ENCODE assay signal across 17 cellular contexts in genomic region chr16:80151706-80152073, GRCh38.
DNase-seq lines count a peak whose midpoint lies in the region; ATAC-seq, FAIRE-seq and TF ChIP-seq lines count a peak whose summit lies in the region.
"Had no signal": no experiment of that assay in that cellular context is flagged by ENCODE, and none has a peak within 500 bp of the region (broad histone marks: within the 10 kb centered on the region; RNA-seq: fewer than 3 reads in every experiment).

No MANE protein-coding gene starts in this region.

- H3K27ac ChIP-seq in right atrium auricular region (no peak overlapping the region), RWPE2 (ENCODE audit: poor library complexity, severe bottlenecking) (peak overlapping the region; percentile 33), layer of hippocampus (ENCODE audit: low read depth, low read length) (peak overlapping the region; percentile 16), small intestine (ENCODE audit: low read depth in 1 of 2, low read length in 1 of 2) (no peak overlapping the region)
- H3K27ac ChIP-seq: KMS-11 had no signal

- no peak for FAIRE-seq in small intestine (lab: Jason Lieb, UNC)
- FAIRE-seq: A204.1 had no signal

- no peak for DNase-seq in Right ventricle myocardium superior
- DNase-seq in right atrium auricular region (ENCODE audit: low spot score): no peak
- no peak for DNase-seq in RWPE2 (ENCODE audit: low spot score)
- peak; percentile 81 for DNase-seq in small intestine
- DNase-seq in NOMO-1 treated with dmso at 0.1 percent for 144 hours (lab: John Stamatoyannopoulos, UW; ENCODE audit: unreplicated experiment): no peak
- no peak for DNase-seq in MV-4-11 (lab: John Stamatoyannopoulos, UW)
- DNase-seq in activated naive CD4-positive, alpha-beta T cell treated with Interleukin-2 at 50 U/mL for 16 hours: no peak
- DNase-seq: COR-L47, NCI-H1048, NCI-H1436 treated with DMSO at 0.1 percent for 48 hours, NCI-H2029 treated with DMSO at 0.1 percent for 48 hours, NCI-H524, SK-N-SH had no signal

- H3K36me3 ChIP-seq in right atrium auricular region: no peaks in the 10 kb centered on the region
- no peaks in the 10 kb centered on the region for H3K36me3 ChIP-seq in RWPE2 (ENCODE audit: low read depth)
- H3K36me3 ChIP-seq in small intestine (ENCODE audit: control insufficient read depth in 2 of 2, insufficient read depth in 2 of 2, low read length in 2 of 2): no peaks in the 10 kb centered on the region

- intact Hi-C loops in Right ventricle myocardium superior (cut with DNase I): no loop called here

- peaks cover 0 to 3% of the 10 kb centered on the region in 2 donors for H3K4me1 ChIP-seq in right atrium auricular region
- peaks cover 5% of the 10 kb centered on the region for H3K4me1 ChIP-seq in RWPE2 (ENCODE audit: insufficient read depth, poor library complexity, severe bottlenecking)
- peaks cover 0 to 5% of the 10 kb centered on the region in 2 donors for H3K4me1 ChIP-seq in small intestine (ENCODE audit: control insufficient read depth in 2 of 2, insufficient read depth in 1 of 2, low read depth in 1 of 2, low read length in 1 of 2)

- TF ChIP-seq CTCF in right atrium auricular region (IDR thresholded peaks at IDR 0.05) (no peak), RWPE2 (IDR thresholded peaks at IDR 0.05; ENCODE audit: poor library complexity, severe bottlenecking) (no peak)

- H3K27me3 ChIP-seq in right atrium auricular region (no peaks in the 10 kb centered on the region), RWPE2 (ENCODE audit: insufficient read depth, poor library complexity, severe bottlenecking) (no peaks in the 10 kb centered on the region), layer of hippocampus (ENCODE audit: control insufficient read depth, insufficient read depth, low read length) (no peaks in the 10 kb centered on the region), small intestine (ENCODE audit: control insufficient read depth in 2 of 2, insufficient read depth in 2 of 2, low read length in 2 of 2) (no peaks in the 10 kb centered on the region)

- H3K4me3 ChIP-seq in right atrium auricular region (no peak overlapping the region), RWPE2 (ENCODE audit: severe bottlenecking) (no peak overlapping the region), small intestine (ENCODE audit: low read depth in 1 of 2, low read length in 2 of 2) (no peak overlapping the region)

- no peaks in the 10 kb centered on the region for H3K9me3 ChIP-seq in right atrium auricular region
- no peaks in the 10 kb centered on the region for H3K9me3 ChIP-seq in RWPE2 (ENCODE audit: severe bottlenecking)
- no peaks in the 10 kb centered on the region for H3K9me3 ChIP-seq in small intestine (ENCODE audit: control insufficient read depth, low read depth)
- H3K9me3 ChIP-seq: SK-N-SH had no signal

- ATAC-seq in Right ventricle myocardium superior (ENCODE audit: poor library complexity) (peak; percentile 38), RWPE2 (ENCODE audit: low read depth) (no peak)
- ATAC-seq: HCT116 had no signal

- 4 to 10% (median 9%) methylated on average over 3 of the region's 3 CpGs for WGBS in small intestine, 3 donors

Comparison
In these comparisons a context has a peak if more than half of its experiments do, and no peak if none do; other contexts are left out.
1. H3K27ac ChIP-seq: peak in RWPE2 (single experiment) and layer of hippocampus (single experiment); none in right atrium auricular region (0 of 2) and small intestine (0 of 2).